15 cellular contexts compared by ENCODE assay signal in the genomic region with DNA sequence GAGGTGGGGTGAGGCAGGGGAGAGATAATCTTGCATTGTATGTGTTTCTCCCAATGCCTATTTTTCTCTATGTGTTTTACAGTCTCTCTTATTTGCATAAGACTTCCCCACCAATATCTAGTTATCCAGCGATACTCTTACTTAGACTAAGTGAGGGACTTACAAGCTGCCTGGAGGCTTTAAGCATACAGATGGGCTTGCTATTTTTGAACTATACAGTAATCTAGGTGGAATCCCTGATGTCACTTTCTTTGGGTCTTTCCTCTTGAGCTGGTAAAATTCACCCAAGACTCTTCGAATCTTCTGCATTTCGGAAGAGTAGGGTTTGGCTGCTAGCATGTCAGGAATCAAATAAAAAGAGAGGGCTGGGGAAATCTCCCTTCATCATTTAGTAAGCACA.
"Had no signal": no experiment of that assay in that cellular context is flagged by ENCODE, and none has a peak within 500 bp of the region (broad histone marks: within the 10 kb centered on the region; RNA-seq: fewer than 3 reads in every experiment).

No MANE protein-coding gene starts in this region.

- ATAC-seq: left colon, natural killer cell had no signal

- DNase-seq: effector CD8-positive, alpha-beta T cell; heart left ventricle; hippocampal formation; left colon; natural killer cell; posterior cingulate gyrus; sigmoid colon; small intestine; stimulated activated CD4-positive, alpha-beta T cell treated with anti-CD3 and anti-CD28 coated beads, Interleukin-2, amount 100 ng/mL, for 48 hours; tibial artery; uterus had no signal

- H3K27ac Mint-ChIP-seq: natural killer cell; stimulated activated naive CD8-positive, alpha-beta T cell treated with anti-CD3 and anti-CD28 coated beads, Interleukin-15, Interleukin-2, amounts not matched to agents 100 ng/mL and 50 ng/mL, for 24 hours had no signal

- H3K36me3 ChIP-seq: uterus had no signal

- H3K27me3 ChIP-seq: heart left ventricle, sigmoid colon, tibial artery, upper lobe of left lung, uterus had no signal

- H3K27ac ChIP-seq: coronary artery, heart left ventricle, sigmoid colon, tibial artery, upper lobe of left lung, uterus had no signal

- H3K4me1 ChIP-seq: sigmoid colon, tibial artery, upper lobe of left lung, uterus had no signal

- H3K4me3 ChIP-seq: coronary artery, heart left ventricle, sigmoid colon, tibial artery, upper lobe of left lung, uterus had no signal

- H3K36me3 Mint-ChIP-seq: natural killer cell had no signal

- H3K9me3 ChIP-seq: heart left ventricle, sigmoid colon, tibial artery, upper lobe of left lung, uterus had no signal

- H3K9me3 Mint-ChIP-seq: natural killer cell; neural crest cell; stimulated activated naive CD8-positive, alpha-beta T cell treated with anti-CD3 and anti-CD28 coated beads, Interleukin-15, Interleukin-2, amounts not matched to agents 100 ng/mL and 50 ng/mL, for 24 hours had no signal

- H3K4me3 Mint-ChIP-seq: natural killer cell; neural crest cell; stimulated activated naive CD8-positive, alpha-beta T cell treated with anti-CD3 and anti-CD28 coated beads, Interleukin-15, Interleukin-2, amounts not matched to agents 100 ng/mL and 50 ng/mL, for 24 hours had no signal

- H3K4me1 Mint-ChIP-seq: natural killer cell, neural crest cell had no signal
